1 cellular context compared by ENCODE assay signal in the genomic region with DNA sequence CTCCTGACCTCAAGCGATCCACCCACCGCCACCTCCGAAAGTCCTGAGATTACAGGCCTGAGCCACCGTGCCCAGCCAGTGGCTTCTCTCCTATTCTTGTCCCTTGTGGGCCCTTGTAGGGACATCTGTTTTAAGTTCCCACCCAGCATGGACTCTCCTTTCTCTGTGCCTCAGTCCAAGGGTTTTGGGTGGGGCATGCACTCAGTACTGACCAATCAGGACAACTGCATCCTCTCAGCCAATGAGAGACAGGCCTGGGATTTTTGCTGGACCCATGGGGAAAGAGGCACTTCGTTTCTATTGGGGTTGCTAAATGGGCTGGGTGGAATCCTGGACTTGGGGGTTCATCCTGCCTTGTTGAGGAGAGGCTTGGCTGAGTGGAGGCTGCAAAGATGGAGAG.
TF ChIP-seq lines count a peak whose summit lies in the region.

No MANE protein-coding gene starts in this region.

TF ChIP-seq in HepG2, 621 proteins besides CTCF, POLR2A, EP300 and RAD21 (continued from another document):
- TF ChIP-seq DMTF1 (CRISPR knock-in tag; IDR thresholded peaks at IDR 0.05) (no peak), NFYC (CRISPR knock-in tag; IDR thresholded peaks at IDR 0.05) (0 out of 2 replicates have a peak, but pooled peaks have one; percentile 37)
- TF ChIP-seq, protein P1, sequence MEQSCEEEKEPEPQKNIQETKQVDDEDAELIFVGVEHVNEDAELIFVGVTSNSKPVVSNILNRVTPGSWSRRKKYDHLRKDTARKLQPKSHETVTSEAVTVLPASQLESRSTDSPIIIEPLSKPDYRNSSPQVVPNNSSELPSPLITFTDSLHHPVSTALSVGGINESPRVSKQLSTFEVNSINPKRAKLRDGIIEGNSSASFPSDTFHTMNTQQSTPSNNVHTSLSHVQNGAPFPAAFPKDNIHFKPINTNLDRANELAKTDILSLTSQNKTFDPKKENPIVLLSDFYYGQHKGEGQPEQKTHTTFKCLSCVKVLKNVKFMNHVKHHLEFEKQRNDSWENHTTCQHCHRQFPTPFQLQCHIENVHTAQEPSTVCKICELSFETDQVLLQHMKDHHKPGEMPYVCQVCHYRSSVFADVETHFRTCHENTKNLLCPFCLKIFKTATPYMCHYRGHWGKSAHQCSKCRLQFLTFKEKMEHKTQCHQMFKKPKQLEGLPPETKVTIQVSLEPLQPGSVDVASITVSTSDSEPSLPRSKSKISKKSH (CRISPR knock-in tag; IDR thresholded peaks at IDR 0.05; ENCODE audit: borderline replicate concordance) = peak; percentile 58; the same call in 1 of the 2 replicates
